Comparison of ENCODE assay signal across 8 cellular contexts in the genomic region with DNA sequence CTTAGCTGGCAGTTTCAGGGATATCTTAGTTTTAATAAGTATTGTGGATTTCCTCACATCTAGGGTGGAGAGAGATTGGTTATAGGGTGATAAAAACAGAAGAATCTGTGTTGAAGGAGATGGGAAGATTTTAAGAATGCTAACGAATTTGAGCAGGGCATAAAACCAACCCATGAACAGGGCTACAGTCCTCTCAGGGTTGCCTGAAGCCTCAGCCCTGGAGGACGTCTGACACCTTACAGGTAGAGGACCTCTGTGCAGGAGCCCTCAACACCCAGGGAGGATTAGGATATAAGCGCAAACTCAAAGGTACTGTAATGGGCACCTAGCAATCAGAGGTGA. TPM values are rescaled to one million over a fixed set of nuclear protein-coding genes. Genes with fewer than 3 reads are reported as not detected.
DNase-seq lines count a peak whose midpoint lies in the region; ATAC-seq and TF ChIP-seq lines count a peak whose summit lies in the region.

No MANE protein-coding gene starts in this region.

- H3K4me3 ChIP-seq in KMS-11 (IDR thresholded peaks at IDR 0.05; ENCODE audit: insufficient read depth, low read depth, low read length) = no peak overlapping the region
- peak overlapping the region; percentile 33 for H3K4me3 ChIP-seq in fibroblast of mammary gland (ENCODE audit: control insufficient read depth, low read depth, low read length)
- H3K4me3 ChIP-seq in skeletal muscle satellite cell (ENCODE audit: low read length) = peak overlapping the region; percentile 86

- no peak for ATAC-seq in HG03439 (IDR thresholded peaks at IDR 0.05; ENCODE audit: unreplicated experiment)

- H3K27me3 ChIP-seq in KMS-11 (ENCODE audit: insufficient read depth, low read depth) (no peaks in the 10 kb centered on the region), skeletal muscle satellite cell (ENCODE audit: control insufficient read depth, insufficient read depth, low read length) (peaks cover 35% of the 10 kb centered on the region)

- H3K79me2 ChIP-seq in KMS-11 (ENCODE audit: insufficient read depth, low read depth) = no peaks in the 10 kb centered on the region

- H4K20me1 ChIP-seq in KMS-11 (ENCODE audit: insufficient read depth) = no peaks in the 10 kb centered on the region

- DNase-seq in NCI-H345 treated with DMSO at 0.1 percent for 48 hours (lab: John Stamatoyannopoulos, UW; ENCODE audit: unreplicated experiment) (peak; percentile 71), NCI-H345 (lab: John Stamatoyannopoulos, UW) (no peak), fibroblast of mammary gland (ENCODE audit: low read depth) (no peak), MV-4-11 (lab: John Stamatoyannopoulos, UW) (no peak), NCI-H2196 (lab: John Stamatoyannopoulos, UW; ENCODE audit: unreplicated experiment) (no peak)

- H3K4me1 ChIP-seq in KMS-11 (ENCODE audit: low read depth, poor library complexity, severe bottlenecking) (peaks cover 4% of the 10 kb centered on the region), skeletal muscle satellite cell (ENCODE audit: control insufficient read depth, insufficient read depth, low read length) (peaks cover 24% of the 10 kb centered on the region)

- peak overlapping the region; percentile 57 for H2AFZ ChIP-seq in KMS-11 (ENCODE audit: low read depth)

- no peaks in the 10 kb centered on the region for H3K9me3 ChIP-seq in skeletal muscle satellite cell (replicated peaks; ENCODE audit: low read length)

- TF ChIP-seq CTCF in KMS-11 (conservative IDR thresholded peaks at IDR 0.05; ENCODE audit: low read depth, low read length) = no peak
- TF ChIP-seq CTCF in fibroblast of mammary gland (conservative IDR thresholded peaks at IDR 0.05; ENCODE audit: control insufficient read depth, insufficient read depth, low read depth, low read length) = no peak

- H3K9ac ChIP-seq in KMS-11 = no peak overlapping the region
- H3K9ac ChIP-seq in skeletal muscle satellite cell (ENCODE audit: low read depth, low read length) = no peak overlapping the region

- H3K36me3 ChIP-seq in KMS-11 (ENCODE audit: insufficient read depth) = no peaks in the 10 kb centered on the region
- H3K36me3 ChIP-seq in skeletal muscle satellite cell (ENCODE audit: insufficient read depth, low read length) = no peaks in the 10 kb centered on the region

- H3K4me2 ChIP-seq in KMS-11 (peak overlapping the region; percentile 51; the same call in 1 of the 2 replicates), skeletal muscle satellite cell (ENCODE audit: low read length) (peak overlapping the region; percentile 97)

- no peak overlapping the region for H3K27ac ChIP-seq in KMS-11

RNA-seq across cellular contexts. Expression of gene WASF3, which starts 0.5 kb away (rescaled TPM):
- 12.2 and 14.0 TPM in 2 replicates for total RNA-seq in skeletal muscle satellite cell (2012; rRNA removed)
